ENCODE assay signal across 1 cellular context in genomic region chr14:29144598-29144997, GRCh38.
TF ChIP-seq lines count a peak whose summit lies in the region.

No MANE protein-coding gene starts in this region.

TF ChIP-seq in SK-N-SH, 30 proteins besides CTCF, POLR2A, EP300 and RAD21 (continued from another document):
- TF ChIP-seq REST (IDR thresholded peaks at IDR 0.05; ENCODE audit: low read depth, low read length) = no peak
- TF ChIP-seq USF1 (IDR thresholded peaks at IDR 0.05; ENCODE audit: borderline replicate concordance, low read depth) = no peak
- no peak for TF ChIP-seq PBX3 (IDR thresholded peaks at IDR 0.05)
- TF ChIP-seq ELF1 (IDR thresholded peaks at IDR 0.05) = no peak
- no peak for TF ChIP-seq MXI1 (IDR thresholded peaks at IDR 0.05; ENCODE audit: low read depth, low read length)
- peak; percentile 46; the same call in 1 of the 2 replicates for TF ChIP-seq FOSL2 (IDR thresholded peaks at IDR 0.05; ENCODE audit: borderline replicate concordance, low read depth)
- no peak for TF ChIP-seq GATA2 (CRISPR knock-in tag; IDR thresholded peaks at IDR 0.05)
